ENCODE assay signal across 1 cellular context in the genomic region with DNA sequence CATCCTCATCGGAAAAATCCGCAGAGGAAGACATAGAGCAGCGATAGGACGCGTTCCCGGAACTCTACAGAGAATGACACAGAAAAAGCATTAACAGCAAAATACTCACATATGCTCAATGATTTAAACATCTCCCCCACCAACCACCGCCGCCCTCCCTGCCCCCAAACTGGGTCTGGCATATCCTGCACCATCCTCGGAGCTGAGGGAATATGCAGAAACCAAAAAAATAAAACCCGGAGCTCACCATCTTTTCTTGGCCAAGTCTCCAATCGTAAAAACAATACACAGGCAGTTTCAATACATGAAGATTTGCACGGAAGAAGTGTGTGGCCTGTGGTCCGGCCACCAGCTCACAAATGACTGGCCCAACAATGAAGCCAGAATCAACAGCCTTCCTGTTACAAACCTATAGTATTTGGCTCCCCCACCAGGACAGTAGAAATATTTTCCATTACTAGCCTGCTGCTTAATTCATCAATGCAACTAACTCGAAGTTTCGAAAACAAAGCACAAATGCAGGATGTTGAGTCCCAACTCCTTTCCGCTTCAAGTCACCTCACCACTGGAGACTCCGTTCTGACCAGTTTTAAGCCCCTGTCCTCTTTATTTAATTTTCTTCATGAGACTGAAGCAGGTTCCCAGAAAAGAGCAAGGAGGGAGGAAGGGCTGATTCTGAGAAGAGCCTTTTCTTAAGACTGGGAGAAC.
TF ChIP-seq lines count a peak whose summit lies in the region.

No MANE protein-coding gene starts in this region.

TF ChIP-seq in WTC11, 78 proteins besides CTCF, POLR2A, EP300 and RAD21 (continued from another document):
- TF ChIP-seq, protein P1, sequence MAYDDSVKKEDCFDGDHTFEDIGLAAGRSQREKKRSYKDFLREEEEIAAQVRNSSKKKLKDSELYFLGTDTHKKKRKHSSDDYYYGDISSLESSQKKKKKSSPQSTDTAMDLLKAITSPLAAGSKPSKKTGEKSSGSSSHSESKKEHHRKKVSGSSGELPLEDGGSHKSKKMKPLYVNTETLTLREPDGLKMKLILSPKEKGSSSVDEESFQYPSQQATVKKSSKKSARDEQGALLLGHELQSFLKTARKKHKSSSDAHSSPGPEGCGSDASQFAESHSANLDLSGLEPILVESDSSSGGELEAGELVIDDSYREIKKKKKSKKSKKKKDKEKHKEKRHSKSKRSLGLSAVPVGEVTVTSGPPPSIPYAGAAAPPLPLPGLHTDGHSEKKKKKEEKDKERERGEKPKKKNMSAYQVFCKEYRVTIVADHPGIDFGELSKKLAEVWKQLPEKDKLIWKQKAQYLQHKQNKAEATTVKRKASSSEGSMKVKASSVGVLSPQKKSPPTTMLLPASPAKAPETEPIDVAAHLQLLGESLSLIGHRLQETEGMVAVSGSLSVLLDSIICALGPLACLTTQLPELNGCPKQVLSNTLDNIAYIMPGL (CRISPR knock-in tag; IDR thresholded peaks at IDR 0.05): 0 out of 2 replicates have a peak, but pooled peaks have one; percentile 19
- no peak for TF ChIP-seq RELA (CRISPR knock-in tag; IDR thresholded peaks at IDR 0.05; ENCODE audit: borderline replicate concordance)
